8 cellular contexts compared by ENCODE assay signal in genomic region chr19:8512991-8513686, GRCh38. TPM values are rescaled to one million over a fixed set of nuclear protein-coding genes. Genes with fewer than 3 reads are reported as not detected.
A peak's percentile ranks its signal among the peaks of the same experiment; 100 is the strongest.
DNase-seq lines count a peak whose midpoint lies in the region; ATAC-seq and TF ChIP-seq lines count a peak whose summit lies in the region.

No MANE protein-coding gene starts in this region.

- H3K36me3 ChIP-seq in BLaER1 treated with 17β-estradiol and CSF1 and Interleukin-3, amounts not matched to agents 10 nM and 100 nM: peaks cover 0 to 42% (median 24%) of the 10 kb centered on the region in 11 experiments; a peak in 21 of 22 replicates
- H3K36me3 ChIP-seq in ectodermal cell (ENCODE audit: control insufficient read depth, insufficient read depth, low read length): peaks cover 6% of the 10 kb centered on the region

- peak overlapping the region; percentile 94 for H3K4me3 Mint-ChIP-seq in nephron progenitor cell

- H3K36me3 Mint-ChIP-seq in nephron progenitor cell (ENCODE audit: low read depth): peaks cover under 1% of the 10 kb centered on the region

- DNase-seq in NB4 (ENCODE audit: low read depth) (no peak), nephron progenitor cell (no peak)
- no peak for DNase-seq in stimulated activated naive CD4-positive, alpha-beta T cell treated with Interleukin-2 at 50 U/mL for 16 hours (lab: John Stamatoyannopoulos, UW)

- ATAC-seq in GM21390 (IDR thresholded peaks at IDR 0.05; ENCODE audit: unreplicated experiment) (no peak), GM18498 (IDR thresholded peaks at IDR 0.05; ENCODE audit: unreplicated experiment) (no peak), GM19023 (IDR thresholded peaks at IDR 0.05; ENCODE audit: unreplicated experiment) (no peak)

- TF ChIP-seq POLR2A in NB4 (IDR thresholded peaks at IDR 0.05; ENCODE audit: extremely low read depth, insufficient read length): no peak

- H3K27ac Mint-ChIP-seq in nephron progenitor cell: peak overlapping the region; percentile 99

- peak overlapping the region; percentile 95 to 100 (median 99) for H3K27ac ChIP-seq in BLaER1 treated with 17β-estradiol and CSF1 and Interleukin-3, amounts not matched to agents 10 nM and 100 nM
- peak overlapping the region; percentile 83 for H3K27ac ChIP-seq in ectodermal cell (ENCODE audit: insufficient read depth, low read depth, low read length, poor library complexity, severe bottlenecking)

- no peaks in the 10 kb centered on the region for H3K9me3 Mint-ChIP-seq in nephron progenitor cell

- H3K27me3 Mint-ChIP-seq in nephron progenitor cell (ENCODE audit: low read depth, poor library complexity): peaks cover 18% of the 10 kb centered on the region

- peak overlapping the region; percentile 95 to 100 (median 99) for H3K9ac ChIP-seq in BLaER1 treated with 17β-estradiol and CSF1 and Interleukin-3, amounts not matched to agents 10 nM and 100 nM

- H3K4me3 ChIP-seq in BLaER1 treated with 17β-estradiol and CSF1 and Interleukin-3, amounts not matched to agents 10 nM and 100 nM: peak overlapping the region; percentile 62 to 80 (median 71)
- peak overlapping the region; percentile 66 for H3K4me3 ChIP-seq in NB4 (ENCODE audit: low read depth, low read length)
- H3K4me3 ChIP-seq in ectodermal cell (ENCODE audit: insufficient read depth, low read depth, low read length): peak overlapping the region; percentile 71

- peaks cover 0 to 7% (median 0%) of the 10 kb centered on the region in 11 experiments; a peak in 3 of 22 replicates for H4K20me1 ChIP-seq in BLaER1 treated with 17β-estradiol and CSF1 and Interleukin-3, amounts not matched to agents 10 nM and 100 nM

- peaks cover 36% of the 10 kb centered on the region for H3K4me1 Mint-ChIP-seq in nephron progenitor cell

- no peak for TF ChIP-seq CTCF in NB4 (IDR thresholded peaks at IDR 0.05; ENCODE audit: low read depth, low read length)
- TF ChIP-seq CTCF in nephron progenitor cell (IDR thresholded peaks at IDR 0.05): no peak

- H3K27me3 ChIP-seq in BLaER1 treated with 17β-estradiol and CSF1 and Interleukin-3, amounts not matched to agents 10 nM and 100 nM: no peaks in the 10 kb centered on the region
- no peaks in the 10 kb centered on the region for H3K27me3 ChIP-seq in ectodermal cell (ENCODE audit: control insufficient read depth, insufficient read depth, low read length, poor library complexity, severe bottlenecking)

- 72 to 73% methylated on average over 19 of the region's 19 CpGs for WGBS in ectodermal cell, 2 experiments

- peak overlapping the region; percentile 79 to 97 (median 90) for H3K4me2 ChIP-seq in BLaER1 treated with 17β-estradiol and CSF1 and Interleukin-3, amounts not matched to agents 10 nM and 100 nM

- H3K4me1 ChIP-seq in BLaER1 treated with 17β-estradiol and CSF1 and Interleukin-3, amounts not matched to agents 10 nM and 100 nM: peaks cover 37 to 70% (median 55%) of the 10 kb centered on the region in 10 experiments
- peaks cover 9% of the 10 kb centered on the region for H3K4me1 ChIP-seq in ectodermal cell (ENCODE audit: control insufficient read depth, insufficient read depth, low read length)

- H3K9me3 ChIP-seq in BLaER1 treated with 17β-estradiol and CSF1 and Interleukin-3, amounts not matched to agents 10 nM and 100 nM (replicated peaks in 1 of 11): no peaks in the 10 kb centered on the region
- no peaks in the 10 kb centered on the region for H3K9me3 ChIP-seq in ectodermal cell (ENCODE audit: control insufficient read depth, low read length)

RNA-seq across cellular contexts. Expression of gene ZNF414, which starts 0.8 kb away (rescaled TPM):
- 34.1 TPM for polyA plus RNA-seq in ectodermal cell (2013, experiment 1 of 4)
- polyA plus RNA-seq in ectodermal cell (2013, experiment 2 of 4): 26.8 TPM
- 25.8 TPM for polyA plus RNA-seq in ectodermal cell (2013, experiment 3 of 4)
- 29.2 TPM for polyA plus RNA-seq in ectodermal cell (2013, experiment 4 of 4)

RNA-seq across cellular contexts. Expression of gene PRAM1, which starts 10.7 kb away (rescaled TPM):
- 1.9 TPM for polyA plus RNA-seq in ectodermal cell (2013, experiment 1 of 4)
- polyA plus RNA-seq in ectodermal cell (2013, experiment 2 of 4): 2.5 TPM
- polyA plus RNA-seq in ectodermal cell (2013, experiment 3 of 4): 1.7 TPM
- 2.2 TPM for polyA plus RNA-seq in ectodermal cell (2013, experiment 4 of 4)
